In the genomic region with DNA sequence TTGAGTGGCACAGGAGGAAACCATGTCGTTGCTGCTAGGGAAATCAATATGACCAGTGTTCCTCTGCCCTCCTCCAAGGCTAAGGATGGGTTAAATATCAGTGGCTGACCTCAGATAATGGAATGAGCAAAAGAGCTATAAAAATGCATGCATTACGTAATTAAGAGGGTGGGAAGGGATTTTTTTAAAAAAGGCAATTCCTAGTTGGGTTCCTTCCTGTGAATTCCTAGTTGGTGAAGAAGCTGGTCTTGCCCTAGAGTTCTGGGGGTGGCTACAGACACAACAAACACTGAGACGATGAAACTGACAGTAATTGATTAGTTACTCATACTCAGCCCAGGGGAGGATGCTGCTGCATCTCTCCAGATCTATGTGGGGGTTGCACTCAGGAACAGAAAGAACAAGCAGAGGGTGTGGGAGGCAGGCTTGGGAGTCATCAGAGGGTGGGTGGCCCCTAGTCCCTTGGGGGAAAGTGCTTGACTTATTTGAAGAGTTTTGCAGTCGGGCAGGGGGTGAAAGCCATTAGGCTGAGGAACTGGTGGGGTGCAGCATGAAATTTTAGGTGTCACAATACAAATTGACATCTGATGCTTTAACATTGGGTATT, we compare ENCODE assay signal across 19 cellular contexts.
"Had no signal": no experiment of that assay in that cellular context is flagged by ENCODE, and none has a peak within 500 bp of the region (broad histone marks: within the 10 kb centered on the region; RNA-seq: fewer than 3 reads in every experiment).

No MANE protein-coding gene starts in this region.

- ATAC-seq: foreskin keratinocyte; left colon; left ventricle myocardium superior; mucosa of descending colon; naive thymus-derived CD8-positive, alpha-beta T cell; psoas muscle; sciatic nerve; stimulated activated naive B cell treated with anti-CD40 and anti-IgM and Interleukin-4, amounts not matched to agents 10 μg/mL and 1 μg/mL and 100 μg/mL, for 72 hours; stimulated activated naive CD8-positive, alpha-beta T cell treated with anti-CD3 and anti-CD28 coated beads, Interleukin-15, amount 100 ng/mL, for 72 hours; upper lobe of right lung had no signal

- H3K36me3 ChIP-seq: esophagus squamous epithelium, neutrophil, tibial nerve, upper lobe of right lung, vagina had no signal

- DNase-seq: dermis blood vessel endothelial cell; esophagus squamous epithelium; foreskin keratinocyte; hippocampal formation; left colon; left ventricle myocardium superior; mucosa of descending colon; naive thymus-derived CD8-positive, alpha-beta T cell; psoas muscle; stimulated activated CD4-positive, alpha-beta T cell treated with anti-CD3 and anti-CD28 coated beads, Interleukin-2, amount 100 ng/mL, for 24 hours; stimulated activated CD4-positive, alpha-beta T cell treated with anti-CD3 and anti-CD28 coated beads, Interleukin-4, amount 100 ng/mL, for 4 hours; stimulated activated naive B cell treated with anti-CD40 and anti-IgM and Interleukin-4, amounts not matched to agents 10 μg/mL and 1 μg/mL and 100 μg/mL, for 72 hours; stimulated activated naive CD8-positive, alpha-beta T cell treated with anti-CD3 and anti-CD28 coated beads, Interleukin-15, amount 100 ng/mL, for 72 hours; testis; upper lobe of right lung had no signal

- H3K4me3 ChIP-seq: esophagus squamous epithelium, mucosa of descending colon, psoas muscle, testis, tibial nerve, upper lobe of right lung, vagina had no signal

- H3K27ac ChIP-seq: esophagus squamous epithelium, foreskin keratinocyte, neutrophil, psoas muscle, testis, tibial nerve, upper lobe of right lung, vagina had no signal

- H3K27me3 ChIP-seq: esophagus squamous epithelium, foreskin keratinocyte, neutrophil, testis, tibial nerve, upper lobe of right lung, vagina had no signal

- H3K9me3 ChIP-seq: neutrophil, psoas muscle, testis, tibial nerve, upper lobe of right lung, vagina had no signal

- H3K4me1 ChIP-seq: esophagus squamous epithelium, foreskin keratinocyte, psoas muscle, testis, tibial nerve, upper lobe of right lung, vagina had no signal
